ENCODE assay signal across 8 cellular contexts in genomic region chr7:139075031-139075652, GRCh38. TPM values are rescaled to one million over a fixed set of nuclear protein-coding genes. Genes with fewer than 3 reads are reported as not detected.
A peak's percentile ranks its signal among the peaks of the same experiment; 100 is the strongest.
DNase-seq lines count a peak whose midpoint lies in the region; ATAC-seq and TF ChIP-seq lines count a peak whose summit lies in the region.

No MANE protein-coding gene starts in this region.

- no peak overlapping the region for H3K4me3 ChIP-seq in AG09309 (ENCODE audit: control insufficient read depth, low read depth, low read length)
- H3K4me3 ChIP-seq in WERI-Rb-1 (ENCODE audit: low read depth, low read length), result no peak overlapping the region
- no peak overlapping the region for H3K4me3 ChIP-seq in cardiac fibroblast (replicated peaks in 1 of 2; ENCODE audit: low read depth in 2 of 2, low read length in 2 of 2)
- H3K4me3 ChIP-seq in kidney epithelial cell (ENCODE audit: low read depth, low read length), result no peak overlapping the region

- H3K36me3 ChIP-seq in WERI-Rb-1 (peaks cover 61% of the 10 kb centered on the region), kidney epithelial cell (ENCODE audit: control insufficient read depth, insufficient read depth, low read length) (no peaks in the 10 kb centered on the region)

- peak; percentile 75 for TF ChIP-seq CTCF in AG09309 (IDR thresholded peaks at IDR 0.05; ENCODE audit: control insufficient read depth, insufficient read depth, low read depth, low read length, missing control alignments)
- peak; percentile 60 for TF ChIP-seq CTCF in WERI-Rb-1 (IDR thresholded peaks at IDR 0.05; ENCODE audit: low read depth, low read length)
- TF ChIP-seq CTCF in cardiac fibroblast (IDR thresholded peaks at IDR 0.05; ENCODE audit: low read depth, low read length), result peak; percentile 75
- TF ChIP-seq CTCF in kidney epithelial cell (IDR thresholded peaks at IDR 0.05; ENCODE audit: insufficient read depth, low read length, poor library complexity, severe bottlenecking), result peak; percentile 66

- H3K27ac ChIP-seq in WERI-Rb-1, result no peak overlapping the region

- DNase-seq in AG09309 (ENCODE audit: low read depth) (peak; percentile 60), NCI-H2107 treated with DMSO at 0.1 percent for 48 hours (lab: John Stamatoyannopoulos, UW; ENCODE audit: unreplicated experiment) (peak; percentile 88), WERI-Rb-1 (peak; percentile 56), cardiac fibroblast (ENCODE audit: low read depth in 2 of 2) (peak; percentile 89 to 90), kidney epithelial cell (ENCODE audit: low read depth) (peak; percentile 38)
- peak; percentile 60 for DNase-seq in stimulated activated CD4-positive, alpha-beta T cell treated with anti-CD3 and anti-CD28 coated beads, Interleukin-2, amount 100 ng/mL, for 4 hours (ENCODE audit: low read depth)

- no peaks in the 10 kb centered on the region for H3K27me3 ChIP-seq in WERI-Rb-1 (ENCODE audit: insufficient read depth, low read depth, severe bottlenecking)
- no peaks in the 10 kb centered on the region for H3K27me3 ChIP-seq in kidney epithelial cell (ENCODE audit: control insufficient read depth, insufficient read depth, low read length)

- H3K9me3 ChIP-seq in WERI-Rb-1 (ENCODE audit: severe bottlenecking), result no peaks in the 10 kb centered on the region

- ATAC-seq in GM18861 (IDR thresholded peaks at IDR 0.05; ENCODE audit: unreplicated experiment) (peak; percentile 87), HG03097 (IDR thresholded peaks at IDR 0.05; ENCODE audit: low FRiP score, unreplicated experiment) (peak; percentile 74)

RNA-seq across cellular contexts. Expression of gene ZC3HAV1, which starts 34.4 kb away (rescaled TPM):
- total RNA-seq in kidney epithelial cell, result 43.4 and 48.5 TPM in 2 replicates

RNA-seq across cellular contexts. Expression of gene ZC3HAV1L, which starts 39.3 kb away (rescaled TPM):
- 14.4 and 21.6 TPM in 2 replicates for total RNA-seq in kidney epithelial cell

Comparison
In these comparisons a context has a peak if more than half of its experiments do, and no peak if none do; other contexts are left out.
1. DNase-seq: peak in every context shown above with its lines; median percentile 90 in cardiac fibroblast; 88 in NCI-H2107 treated with DMSO at 0.1 percent for 48 hours; 60 in AG09309; 60 in stimulated activated CD4-positive, alpha-beta T cell treated with anti-CD3 and anti-CD28 coated beads, Interleukin-2, amount 100 ng/mL, for 4 hours; 56 in WERI-Rb-1; 38 in kidney epithelial cell.